Comparison of ENCODE assay signal across 37 cellular contexts in genomic region chr7:42906181-42906580, GRCh38.
"Had no signal": no experiment of that assay in that cellular context is flagged by ENCODE, and none has a peak within 500 bp of the region (broad histone marks: within the 10 kb centered on the region; RNA-seq: fewer than 3 reads in every experiment).

No MANE protein-coding gene starts in this region.

- H3K9me3 ChIP-seq: adrenal gland, ascending aorta, body of pancreas, breast epithelium had no signal

- H3K9me3 Mint-ChIP-seq: activated naive CD4-positive, alpha-beta T cell treated with anti-CD3 and anti-CD28 coated beads for 36 hours; activated naive CD4-positive, alpha-beta T cell treated with anti-CD3 and anti-CD28 coated beads, Interleukin-2, amount 10 ng/mL, durations not matched to agents 7 days and 5 days; activated naive CD4-positive, alpha-beta T cell treated with anti-CD3 and anti-CD28 coated beads, Interleukin-2, amount 50 U/mL, for 24 hours; activated naive CD4-positive, alpha-beta T cell treated with anti-CD3 and anti-CD28 coated beads, Interleukin-2, amount 50 U/mL, for 72 hours; activated naive CD8-positive, alpha-beta T cell treated with anti-CD3 and anti-CD28 coated beads for 36 hours; activated naive CD8-positive, alpha-beta T cell treated with anti-CD3 and anti-CD28 coated beads, Interleukin-2, amount 10 ng/mL, durations not matched to agents 7 days and 5 days; activated T-cell treated with anti-CD3 and anti-CD28 coated beads, Interleukin-2, amount 50 U/mL, for 24 hours; activated T-cell treated with anti-CD3 and anti-CD28 coated beads, Interleukin-2, amount 50 U/mL, for 4 hours; activated T-cell treated with anti-CD3 and anti-CD28 coated beads, Interleukin-2, amount 50 U/mL, for 72 hours; activated T-helper 1 cell treated with anti-CD3 and anti-CD28 coated beads, Interleukin-12 subunit alpha, Interleukin-12 subunit beta, Interleukin-2, Interleukin-4 antibody, amounts not matched to agents 30 ng/mL and 10 ng/mL and 1 ng/mL, durations not matched to agents 14 hours and 24 hours and 36 hours; activated T-helper 17 cell treated with anti-CD3 and anti-CD28 coated beads, Interleukin-2, amount 50 U/mL, for 72 hours; activated T-helper 2 cell treated with anti-CD3 and anti-CD28 coated beads, Interferon-gamma antibody, Interleukin-2, Interleukin-4, amounts not matched to agents 10 μg/mL and 5 μg/mL and 100 μg/mL, durations not matched to agents 14 hours and 24 hours and 36 hours; brain; central memory CD8-positive, alpha-beta T cell had no signal

- H3K4me3 ChIP-seq: adrenal gland, ascending aorta, body of pancreas, breast epithelium, cardiac muscle cell had no signal

- ATAC-seq: activated naive CD8-positive, alpha-beta T cell treated with anti-CD3 and anti-CD28 coated beads, Interleukin-2, amount 50 U/mL, for 24 hours; activated T-cell treated with anti-CD3 and anti-CD28 coated beads, Interleukin-2, amount 50 U/mL, for 4 hours; activated T-cell treated with anti-CD3 and anti-CD28 coated beads, Interleukin-2, amount 50 U/mL, for 72 hours; activated T-helper 17 cell treated with anti-CD3 and anti-CD28 coated beads, Interleukin-2, amount 50 U/mL, for 72 hours; body of pancreas had no signal

- H3K36me3 ChIP-seq: adrenal gland, ascending aorta, brain microvascular endothelial cell, breast epithelium, cardiac muscle cell had no signal

- H3K27me3 Mint-ChIP-seq: activated naive CD4-positive, alpha-beta T cell treated with anti-CD3 and anti-CD28 coated beads, Interleukin-2, amount 50 U/mL, for 24 hours; activated naive CD8-positive, alpha-beta T cell; activated naive CD8-positive, alpha-beta T cell treated with anti-CD3 and anti-CD28 coated beads for 36 hours; activated naive CD8-positive, alpha-beta T cell treated with anti-CD3 and anti-CD28 coated beads, Interleukin-2, amount 50 U/mL, for 24 hours; activated T-cell treated with anti-CD3 and anti-CD28 coated beads, Interleukin-2, amount 50 U/mL, for 24 hours; activated T-helper 17 cell treated with anti-CD3 and anti-CD28 coated beads, Interleukin-2, amount 50 U/mL, for 72 hours; central memory CD8-positive, alpha-beta T cell had no signal

- H3K27me3 ChIP-seq: adrenal gland, ascending aorta, body of pancreas, brain microvascular endothelial cell, breast epithelium, cardiac muscle cell had no signal

- H3K27ac ChIP-seq: adrenal gland, ascending aorta, body of pancreas, brain microvascular endothelial cell, breast epithelium, cardiac muscle cell had no signal

- H3K27ac Mint-ChIP-seq: activated naive CD4-positive, alpha-beta T cell treated with anti-CD3 and anti-CD28 coated beads for 36 hours; activated naive CD4-positive, alpha-beta T cell treated with anti-CD3 and anti-CD28 coated beads, Interleukin-2, amount 10 ng/mL, durations not matched to agents 7 days and 5 days; activated naive CD4-positive, alpha-beta T cell treated with anti-CD3 and anti-CD28 coated beads, Interleukin-2, amount 50 U/mL, for 24 hours; activated naive CD4-positive, alpha-beta T cell treated with anti-CD3 and anti-CD28 coated beads, Interleukin-2, amount 50 U/mL, for 72 hours; activated naive CD8-positive, alpha-beta T cell; activated naive CD8-positive, alpha-beta T cell treated with anti-CD3 and anti-CD28 coated beads for 36 hours; activated naive CD8-positive, alpha-beta T cell treated with anti-CD3 and anti-CD28 coated beads, Interleukin-2, amount 10 ng/mL, durations not matched to agents 7 days and 5 days; activated naive CD8-positive, alpha-beta T cell treated with anti-CD3 and anti-CD28 coated beads, Interleukin-2, amount 50 U/mL, for 24 hours; activated T-cell treated with anti-CD3 and anti-CD28 coated beads, Interleukin-2, amount 50 U/mL, for 24 hours; activated T-cell treated with anti-CD3 and anti-CD28 coated beads, Interleukin-2, amount 50 U/mL, for 72 hours; activated T-helper 1 cell treated with anti-CD3 and anti-CD28 coated beads, Interleukin-12 subunit alpha, Interleukin-12 subunit beta, Interleukin-2, Interleukin-4 antibody, amounts not matched to agents 30 ng/mL and 10 ng/mL and 1 ng/mL, durations not matched to agents 14 hours and 24 hours and 36 hours; activated T-helper 17 cell treated with anti-CD3 and anti-CD28 coated beads, Interleukin-2, amount 50 U/mL, for 72 hours; activated T-helper 2 cell treated with anti-CD3 and anti-CD28 coated beads, Interferon-gamma antibody, Interleukin-2, Interleukin-4, amounts not matched to agents 10 μg/mL and 5 μg/mL and 100 μg/mL, durations not matched to agents 14 hours and 24 hours and 36 hours; brain had no signal

- H3K36me3 Mint-ChIP-seq: activated naive CD8-positive, alpha-beta T cell; brain had no signal

- DNase-seq: activated effector memory CD4-positive, alpha-beta T cell treated with anti-CD3 and anti-CD28 coated beads, Interleukin-2, amount 50 U/mL, for 16 hours; activated effector memory CD4-positive, alpha-beta T cell treated with Interleukin-2 at 50 U/mL for 16 hours; activated gamma-delta T cell; activated gamma-delta T cell treated with Interleukin-2 at 50 U/mL for 16 hours; activated naive CD4-positive, alpha-beta T cell; activated naive CD4-positive, alpha-beta T cell treated with anti-CD3 and anti-CD28 coated beads for 36 hours; activated naive CD4-positive, alpha-beta T cell treated with anti-CD3 and anti-CD28 coated beads, Interleukin-2, amount 10 ng/mL, durations not matched to agents 7 days and 5 days; activated naive CD4-positive, alpha-beta T cell treated with anti-CD3 and anti-CD28 coated beads, Interleukin-2, amount 50 U/mL, for 16 hours; activated naive CD4-positive, alpha-beta T cell treated with Interleukin-2 at 50 U/mL for 16 hours; activated naive CD8-positive, alpha-beta T cell treated with anti-CD3 and anti-CD28 coated beads for 36 hours; activated naive CD8-positive, alpha-beta T cell treated with anti-CD3 and anti-CD28 coated beads, Interleukin-2, amount 10 ng/mL, durations not matched to agents 7 days and 5 days; activated naive CD8-positive, alpha-beta T cell treated with anti-CD3 and anti-CD28 coated beads, Interleukin-2, amount 50 U/mL, for 24 hours; activated T-cell treated with anti-CD3 and anti-CD28 coated beads, Interleukin-2, amount 50 U/mL, for 24 hours; activated T-cell treated with anti-CD3 and anti-CD28 coated beads, Interleukin-2, amount 50 U/mL, for 4 hours; activated T-cell treated with anti-CD3 and anti-CD28 coated beads, Interleukin-2, amount 50 U/mL, for 48 hours; activated T-cell treated with anti-CD3 and anti-CD28 coated beads, Interleukin-2, amount 50 U/mL, for 72 hours; adrenal gland; amniotic stem cell; amygdala; anterior cingulate cortex; aorta; body of pancreas; brain microvascular endothelial cell; caudate nucleus; central memory CD4-positive, alpha-beta T cell; cerebellar nuclear complex had no signal

- H3K4me3 Mint-ChIP-seq: activated naive CD4-positive, alpha-beta T cell treated with anti-CD3 and anti-CD28 coated beads for 36 hours; activated naive CD4-positive, alpha-beta T cell treated with anti-CD3 and anti-CD28 coated beads, Interleukin-2, amount 10 ng/mL, durations not matched to agents 7 days and 5 days; activated naive CD4-positive, alpha-beta T cell treated with anti-CD3 and anti-CD28 coated beads, Interleukin-2, amount 50 U/mL, for 24 hours; activated naive CD8-positive, alpha-beta T cell; activated naive CD8-positive, alpha-beta T cell treated with anti-CD3 and anti-CD28 coated beads for 36 hours; activated naive CD8-positive, alpha-beta T cell treated with anti-CD3 and anti-CD28 coated beads, Interleukin-2, amount 10 ng/mL, durations not matched to agents 7 days and 5 days; activated naive CD8-positive, alpha-beta T cell treated with anti-CD3 and anti-CD28 coated beads, Interleukin-2, amount 50 U/mL, for 24 hours; activated T-cell treated with anti-CD3 and anti-CD28 coated beads, Interleukin-2, amount 50 U/mL, for 24 hours; activated T-cell treated with anti-CD3 and anti-CD28 coated beads, Interleukin-2, amount 50 U/mL, for 4 hours; activated T-cell treated with anti-CD3 and anti-CD28 coated beads, Interleukin-2, amount 50 U/mL, for 72 hours; activated T-helper 1 cell treated with anti-CD3 and anti-CD28 coated beads, Interleukin-12 subunit alpha, Interleukin-12 subunit beta, Interleukin-2, Interleukin-4 antibody, amounts not matched to agents 30 ng/mL and 10 ng/mL and 1 ng/mL, durations not matched to agents 14 hours and 24 hours and 36 hours; activated T-helper 17 cell treated with anti-CD3 and anti-CD28 coated beads, Interleukin-2, amount 50 U/mL, for 72 hours; central memory CD8-positive, alpha-beta T cell had no signal
